In the genomic region with DNA sequence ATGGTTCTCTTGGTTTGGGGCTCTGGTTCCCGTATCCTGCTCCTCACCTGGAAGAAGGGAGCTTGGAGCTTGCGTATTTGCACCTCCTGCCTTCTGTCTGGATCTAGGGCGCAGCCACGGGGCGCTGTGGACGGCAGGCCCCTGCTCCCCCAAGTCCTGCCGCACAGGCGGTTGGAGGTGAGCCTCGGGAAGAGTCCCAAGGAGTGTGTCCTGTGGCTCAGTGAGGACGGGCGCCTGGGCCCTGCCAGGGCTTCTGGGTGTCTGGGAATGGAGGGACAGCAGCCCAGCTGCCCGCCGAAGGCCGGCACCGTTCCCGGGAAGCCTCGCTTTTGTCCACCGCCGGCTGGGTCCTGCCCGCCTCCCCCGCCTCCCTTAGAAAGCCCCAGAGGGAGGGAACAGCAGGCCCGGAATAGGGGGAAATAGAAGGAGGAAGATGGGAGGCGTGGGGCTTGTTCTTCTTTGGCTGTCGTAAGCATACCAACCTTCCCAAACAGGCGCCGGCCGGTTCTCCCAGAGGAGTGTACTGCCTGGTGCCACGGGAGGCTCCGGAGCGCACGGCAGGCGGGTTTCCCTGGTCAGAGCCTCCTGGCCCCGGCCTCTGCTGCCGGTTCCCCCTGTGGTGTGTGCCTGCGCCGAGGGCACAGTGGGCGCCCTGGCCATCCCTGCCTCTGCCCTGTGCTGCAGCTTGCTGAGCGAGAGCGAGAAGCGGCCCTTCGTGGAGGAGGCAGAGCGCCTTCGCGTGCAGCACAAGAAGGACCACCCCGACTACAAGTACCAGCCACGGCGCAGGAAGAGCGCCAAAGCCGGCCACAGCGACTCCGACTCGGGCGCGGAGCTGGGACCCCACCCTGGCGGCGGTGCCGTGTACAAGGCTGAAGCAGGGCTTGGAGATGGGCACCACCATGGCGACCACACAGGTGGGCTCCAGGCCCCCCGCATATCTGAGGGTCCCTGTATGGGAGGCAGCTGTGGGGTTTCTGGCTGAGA, we compare ENCODE assay signal across 15 cellular contexts. TPM values are rescaled to one million over a fixed set of nuclear protein-coding genes. Genes with fewer than 3 reads are reported as not detected.
DNase-seq lines count a peak whose midpoint lies in the region; ATAC-seq and TF ChIP-seq lines count a peak whose summit lies in the region.
"Had no signal": no experiment of that assay in that cellular context is flagged by ENCODE, and none has a peak within 500 bp of the region (broad histone marks: within the 10 kb centered on the region; RNA-seq: fewer than 3 reads in every experiment).

No MANE protein-coding gene starts in this region.

- peaks cover 5 to 32% (median 13%) of the 10 kb centered on the region in 3 donors for H3K27me3 Mint-ChIP-seq in naive B cell

- H3K4me1 Mint-ChIP-seq in naive B cell = peaks cover 0 to 7% (median 4%) of the 10 kb centered on the region in 3 donors

- no peaks in the 10 kb centered on the region for H3K36me3 Mint-ChIP-seq in naive B cell

- no peak for TF ChIP-seq CTCF in tibial nerve (IDR thresholded peaks at IDR 0.05)

- H3K4me3 ChIP-seq in right cardiac atrium (ENCODE audit: low read length) (no peak overlapping the region), tibial nerve (peak overlapping the region; percentile 52 to 76 (median 58))
- H3K4me3 ChIP-seq: upper lobe of right lung had no signal

- no peaks in the 10 kb centered on the region for H3K9me3 Mint-ChIP-seq in naive B cell

- peak overlapping the region in 1 of 6 donors; percentile 56 for H3K27ac Mint-ChIP-seq in naive B cell

- no peaks in the 10 kb centered on the region for H3K9me3 ChIP-seq in right cardiac atrium (ENCODE audit: control insufficient read depth, low read length)
- H3K9me3 ChIP-seq in tibial nerve = no peaks in the 10 kb centered on the region
- H3K9me3 ChIP-seq: upper lobe of right lung had no signal

- H3K4me1 ChIP-seq in right cardiac atrium (ENCODE audit: control insufficient read depth, insufficient read depth, low read length) (no peaks in the 10 kb centered on the region), tibial nerve (peaks cover 0 to 78% (median 32%) of the 10 kb centered on the region in 4 donors)

- no peak overlapping the region for H3K27ac ChIP-seq in right cardiac atrium (ENCODE audit: low read length)
- H3K27ac ChIP-seq in angular gyrus (ENCODE audit: low read depth, low read length) = peak overlapping the region; percentile 60
- peak overlapping the region; percentile 57 to 88 (median 72) for H3K27ac ChIP-seq in tibial nerve
- H3K27ac ChIP-seq: upper lobe of right lung had no signal

- ATAC-seq in right cardiac atrium (no peak), naive B cell (ENCODE audit: low read depth in 2 of 2) (no peak), GM18907 (IDR thresholded peaks at IDR 0.05; ENCODE audit: unreplicated experiment) (no peak)
- ATAC-seq: esophagus mucosa, left cardiac atrium, upper lobe of right lung had no signal

- H3K27me3 ChIP-seq in right cardiac atrium (ENCODE audit: control insufficient read depth, insufficient read depth) = no peaks in the 10 kb centered on the region
- H3K27me3 ChIP-seq in tibial nerve = peaks cover 0 to 42% of the 10 kb centered on the region in 2 donors

- intact Hi-C loops in right cardiac atrium (cut with DNase I) (no loop called here), cardiac septum (cut with DNase I) (no loop called here)

- 58% methylated on average over 59 of the region's 59 CpGs for WGBS in right cardiac atrium
- WGBS in tibial nerve, 2 donors = 32 to 49% methylated on average over 51 to 58 of the region's 59 CpGs

- TF ChIP-seq POLR2A in tibial nerve (IDR thresholded peaks at IDR 0.05) = no peak

- peak overlapping the region; percentile 41 to 80 (median 70) for H3K4me3 Mint-ChIP-seq in naive B cell

- no peak for TF ChIP-seq EP300 in tibial nerve (IDR thresholded peaks at IDR 0.05)

- DNase-seq in right cardiac atrium (peak in 2 of 3 donors; percentile 50 to 64), cardiac septum (ENCODE audit: low spot score) (no peak), naive B cell (no peak), tibial nerve (ENCODE audit: low spot score in 2 of 2) (no peak), NAMALWA (ENCODE audit: low spot score) (no peak), SHP77 treated with DMSO at 0.1 percent for 48 hours (lab: John Stamatoyannopoulos, UW) (no peak)
- DNase-seq: COR-L47, Kasumi-1, left cardiac atrium, NCI-H526, T-helper 9 cell, upper lobe of right lung had no signal

- H3K36me3 ChIP-seq in tibial nerve = peaks cover 0 to 8% (median 0%) of the 10 kb centered on the region in 3 donors
- H3K36me3 ChIP-seq: upper lobe of right lung had no signal

RNA-seq across cellular contexts. Expression of gene SOX8, which starts 1.8 kb away (rescaled TPM):
- total RNA-seq in right cardiac atrium (1 to 10 TPM in 3 of 4 donors, under 1 TPM in 1; 0.97 to 2.1 (median 1.9) TPM), cardiac septum (1.8 TPM), tibial nerve (10 to 100 TPM; 51.3 to 74.5 (median 66.3) TPM)
- polyA plus RNA-seq in right cardiac atrium (1.5 TPM), naive B cell (ENCODE audit: low read depth in 6 of 6) (not detected)

RNA-seq across cellular contexts. Expression of gene LMF1, which starts 12.6 kb away (rescaled TPM):
- total RNA-seq in right cardiac atrium (10 to 100 TPM; 10.6 to 13.3 (median 11.2) TPM), cardiac septum (8.4 TPM), tibial nerve (10 to 100 TPM; 24.5 to 58.5 (median 31.8) TPM)
- polyA plus RNA-seq in right cardiac atrium (7.8 TPM), naive B cell (ENCODE audit: low read depth in 6 of 6) (10 to 100 TPM in 5 of 6 donors, 1 to 10 TPM in 1; 8.2 to 19.6 (median 13.2) TPM)

Comparison
In these comparisons a context has a peak if more than half of its experiments do, and no peak if none do; other contexts are left out.
1. DNase-seq: peak in right cardiac atrium (2 of 3); none in cardiac septum (single experiment), naive B cell (single experiment), tibial nerve (0 of 2), NAMALWA (single experiment) and SHP77 treated with DMSO at 0.1 percent for 48 hours (single experiment).
2. RNA of gene SOX8, which starts 1.8 kb away (total RNA-seq): 51.3 to 74.5 TPM in tibial nerve; 0.97 to 2.1 TPM in right cardiac atrium and 1.8 TPM in cardiac septum (single experiment); every median in the first group is over 10 times any median in the second.